In the genomic region with DNA sequence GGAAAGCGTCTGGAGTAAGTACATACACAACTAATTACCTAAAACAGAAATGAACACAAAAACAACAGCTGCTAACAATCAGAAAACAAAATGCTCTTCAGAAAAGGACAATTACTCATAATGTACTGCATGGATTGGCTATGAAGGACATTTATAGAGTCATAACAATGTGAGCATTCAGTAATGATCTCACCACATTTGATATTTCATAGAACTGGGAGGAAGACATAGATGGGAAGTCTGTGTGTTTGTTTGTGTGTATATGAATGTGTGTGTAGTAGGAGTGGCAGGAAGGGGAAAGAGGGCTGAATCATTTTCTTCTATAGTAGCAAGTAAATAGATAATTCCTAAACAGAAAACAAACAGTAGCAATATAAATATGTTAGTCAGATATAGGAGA, we compare ENCODE assay signal across 22 cellular contexts. TPM values are rescaled to one million over a fixed set of nuclear protein-coding genes. Genes with fewer than 3 reads are reported as not detected.
DNase-seq lines count a peak whose midpoint lies in the region; ATAC-seq, FAIRE-seq and TF ChIP-seq lines count a peak whose summit lies in the region.
"Had no signal": no experiment of that assay in that cellular context is flagged by ENCODE, and none has a peak within 500 bp of the region (broad histone marks: within the 10 kb centered on the region; RNA-seq: fewer than 3 reads in every experiment).

No MANE protein-coding gene starts in this region.

- no peak for TF ChIP-seq POLR2A in GM12892 (IDR thresholded peaks at IDR 0.05; ENCODE audit: low read depth, low read length)

- intact Hi-C loops in pancreas (cut with DNase I): no loop called here

- H3K9me3 ChIP-seq in HEK293 (ENCODE audit: control insufficient read depth, insufficient read depth, low read depth, low read length): no peaks in the 10 kb centered on the region
- no peaks in the 10 kb centered on the region for H3K9me3 ChIP-seq in pancreas
- H3K9me3 ChIP-seq: A549, Caco-2 had no signal

- in situ Hi-C loops in SK-MEL-5 (cut with HindIII; ENCODE audit: low pct_unique_long_range_greater_than_20kb, low sequenced_read_pairs): no loop called here

- 79 to 80% methylated on average over 1 of the region's 1 CpG for WGBS in pancreas, 2 donors

- TF ChIP-seq CTCF in HEK293 (tag by site-specific recombination; IDR thresholded peaks at IDR 0.05) (no peak), fibroblast of mammary gland (conservative IDR thresholded peaks at IDR 0.05; ENCODE audit: control insufficient read depth, insufficient read depth, low read depth, low read length) (no peak), pancreas (IDR thresholded peaks at IDR 0.05) (no peak)

- CTCF ChIA-PET in HEK293 (lab: Yijun Ruan, JAX): interaction anchor here (1.0 kb wide), 1 partner anchor 18 kb away, joined by 3 read pairs; no protein-coding TSS in a partner anchor

- H3K4me1 ChIP-seq in HEK293 (ENCODE audit: control insufficient read depth, insufficient read depth, low read length) (no peaks in the 10 kb centered on the region), pancreas (no peaks in the 10 kb centered on the region)
- H3K4me1 ChIP-seq: A549, Caco-2 had no signal

- H3K4me3 ChIP-seq in HEK293 (ENCODE audit: low read depth, low read length) (no peak overlapping the region), fibroblast of mammary gland (ENCODE audit: control insufficient read depth, low read depth, low read length) (no peak overlapping the region), pancreas (no peak overlapping the region)
- H3K4me3 ChIP-seq: A549, K562 had no signal

- DNase-seq in DMS53 (lab: John Stamatoyannopoulos, UW) (peak; percentile 44), SK-MEL-5 (ENCODE audit: low read depth, low spot score) (peak; percentile 59), fibroblast of mammary gland (ENCODE audit: low read depth) (peak; percentile 55), pancreas (no peak), GM12892 (ENCODE audit: insufficient read length) (no peak)
- DNase-seq: Caco-2; DMS79 treated with DMSO at 0.1 percent for 48 hours; H7; NCI-H1092; NCI-H1694; NCI-H2107; NCI-H226; NCI-H69; NK-92 treated with Interleukin-12 subunit alpha and Interleukin-12 subunit beta, amount 100 ng/mL, for 24 hours; SHP77 had no signal

- no peaks in the 10 kb centered on the region for H3K27me3 ChIP-seq in pancreas

- POLR2A ChIA-PET in HEK293 (lab: Yijun Ruan, JAX): no interaction called here

- no peak overlapping the region for H3K27ac ChIP-seq in HEK293 (ENCODE audit: extremely low read depth, low read depth, low read length)
- no peak overlapping the region for H3K27ac ChIP-seq in pancreas
- H3K27ac ChIP-seq: A549, C4-2B had no signal

- no peaks in the 10 kb centered on the region for H3K36me3 ChIP-seq in HEK293 (ENCODE audit: control insufficient read depth in 2 of 2, insufficient read depth in 1 of 2, low read length in 2 of 2)
- no peaks in the 10 kb centered on the region for H3K36me3 ChIP-seq in pancreas

- FAIRE-seq in pancreas (lab: Jason Lieb, UNC) (no peak), GM12892 (lab: Jason Lieb, UNC) (no peak)
- FAIRE-seq: A549, HTR-8/SVneo, K562 had no signal

- ATAC-seq in pancreas: no peak
- no peak for ATAC-seq in HG03280 (IDR thresholded peaks at IDR 0.05; ENCODE audit: unreplicated experiment)
- ATAC-seq in HG03139 (IDR thresholded peaks at IDR 0.05; ENCODE audit: unreplicated experiment): no peak
- ATAC-seq: A549, K562 had no signal

TF ChIP-seq in HEK293, 187 proteins besides CTCF, POLR2A, EP300 and RAD21:
- no peak for TF ChIP-seq ZBTB1 (tag by site-specific recombination; IDR thresholded peaks at IDR 0.05)
- TF ChIP-seq, protein P1, sequence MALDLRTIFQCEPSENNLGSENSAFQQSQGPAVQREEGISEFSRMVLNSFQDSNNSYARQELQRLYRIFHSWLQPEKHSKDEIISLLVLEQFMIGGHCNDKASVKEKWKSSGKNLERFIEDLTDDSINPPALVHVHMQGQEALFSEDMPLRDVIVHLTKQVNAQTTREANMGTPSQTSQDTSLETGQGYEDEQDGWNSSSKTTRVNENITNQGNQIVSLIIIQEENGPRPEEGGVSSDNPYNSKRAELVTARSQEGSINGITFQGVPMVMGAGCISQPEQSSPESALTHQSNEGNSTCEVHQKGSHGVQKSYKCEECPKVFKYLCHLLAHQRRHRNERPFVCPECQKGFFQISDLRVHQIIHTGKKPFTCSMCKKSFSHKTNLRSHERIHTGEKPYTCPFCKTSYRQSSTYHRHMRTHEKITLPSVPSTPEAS (tag by site-specific recombination; IDR thresholded peaks at IDR 0.05): 0 out of 2 replicates have a peak, but pooled peaks have one; percentile 22
- no peak for TF ChIP-seq HOXD13 (CRISPR knock-in tag; IDR thresholded peaks at IDR 0.05; ENCODE audit: borderline replicate concordance)
- no peak for TF ChIP-seq ZNF792 (tag by site-specific recombination; IDR thresholded peaks at IDR 0.05)
- TF ChIP-seq, protein P2, sequence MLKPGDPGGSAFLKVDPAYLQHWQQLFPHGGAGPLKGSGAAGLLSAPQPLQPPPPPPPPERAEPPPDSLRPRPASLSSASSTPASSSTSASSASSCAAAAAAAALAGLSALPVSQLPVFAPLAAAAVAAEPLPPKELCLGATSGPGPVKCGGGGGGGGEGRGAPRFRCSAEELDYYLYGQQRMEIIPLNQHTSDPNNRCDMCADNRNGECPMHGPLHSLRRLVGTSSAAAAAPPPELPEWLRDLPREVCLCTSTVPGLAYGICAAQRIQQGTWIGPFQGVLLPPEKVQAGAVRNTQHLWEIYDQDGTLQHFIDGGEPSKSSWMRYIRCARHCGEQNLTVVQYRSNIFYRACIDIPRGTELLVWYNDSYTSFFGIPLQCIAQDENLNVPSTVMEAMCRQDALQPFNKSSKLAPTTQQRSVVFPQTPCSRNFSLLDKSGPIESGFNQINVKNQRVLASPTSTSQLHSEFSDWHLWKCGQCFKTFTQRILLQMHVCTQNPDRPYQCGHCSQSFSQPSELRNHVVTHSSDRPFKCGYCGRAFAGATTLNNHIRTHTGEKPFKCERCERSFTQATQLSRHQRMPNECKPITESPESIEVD (tag by site-specific recombination; IDR thresholded peaks at IDR 0.05): peak; percentile 35; the same call in 1 of the 2 replicates
- peak; percentile 47; the same call in 1 of the 2 replicates for TF ChIP-seq FEZF1 (tag by site-specific recombination; IDR thresholded peaks at IDR 0.05)
- TF ChIP-seq, protein P3, sequence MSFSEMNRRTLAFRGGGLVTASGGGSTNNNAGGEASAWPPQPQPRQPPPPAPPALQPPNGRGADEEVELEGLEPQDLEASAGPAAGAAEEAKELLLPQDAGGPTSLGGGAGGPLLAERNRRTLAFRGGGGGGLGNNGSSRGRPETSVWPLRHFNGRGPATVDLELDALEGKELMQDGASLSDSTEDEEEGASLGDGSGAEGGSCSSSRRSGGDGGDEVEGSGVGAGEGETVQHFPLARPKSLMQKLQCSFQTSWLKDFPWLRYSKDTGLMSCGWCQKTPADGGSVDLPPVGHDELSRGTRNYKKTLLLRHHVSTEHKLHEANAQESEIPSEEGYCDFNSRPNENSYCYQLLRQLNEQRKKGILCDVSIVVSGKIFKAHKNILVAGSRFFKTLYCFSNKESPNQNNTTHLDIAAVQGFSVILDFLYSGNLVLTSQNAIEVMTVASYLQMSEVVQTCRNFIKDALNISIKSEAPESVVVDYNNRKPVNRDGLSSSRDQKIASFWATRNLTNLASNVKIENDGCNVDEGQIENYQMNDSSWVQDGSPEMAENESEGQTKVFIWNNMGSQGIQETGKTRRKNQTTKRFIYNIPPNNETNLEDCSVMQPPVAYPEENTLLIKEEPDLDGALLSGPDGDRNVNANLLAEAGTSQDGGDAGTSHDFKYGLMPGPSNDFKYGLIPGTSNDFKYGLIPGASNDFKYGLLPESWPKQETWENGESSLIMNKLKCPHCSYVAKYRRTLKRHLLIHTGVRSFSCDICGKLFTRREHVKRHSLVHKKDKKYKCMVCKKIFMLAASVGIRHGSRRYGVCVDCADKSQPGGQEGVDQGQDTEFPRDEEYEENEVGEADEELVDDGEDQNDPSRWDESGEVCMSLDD (tag by site-specific recombination; IDR thresholded peaks at IDR 0.05): no peak
- TF ChIP-seq, protein P4, sequence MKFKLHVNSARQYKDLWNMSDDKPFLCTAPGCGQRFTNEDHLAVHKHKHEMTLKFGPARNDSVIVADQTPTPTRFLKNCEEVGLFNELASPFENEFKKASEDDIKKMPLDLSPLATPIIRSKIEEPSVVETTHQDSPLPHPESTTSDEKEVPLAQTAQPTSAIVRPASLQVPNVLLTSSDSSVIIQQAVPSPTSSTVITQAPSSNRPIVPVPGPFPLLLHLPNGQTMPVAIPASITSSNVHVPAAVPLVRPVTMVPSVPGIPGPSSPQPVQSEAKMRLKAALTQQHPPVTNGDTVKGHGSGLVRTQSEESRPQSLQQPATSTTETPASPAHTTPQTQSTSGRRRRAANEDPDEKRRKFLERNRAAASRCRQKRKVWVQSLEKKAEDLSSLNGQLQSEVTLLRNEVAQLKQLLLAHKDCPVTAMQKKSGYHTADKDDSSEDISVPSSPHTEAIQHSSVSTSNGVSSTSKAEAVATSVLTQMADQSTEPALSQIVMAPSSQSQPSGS (tag by site-specific recombination; IDR thresholded peaks at IDR 0.05; ENCODE audit: low read depth): 0 out of 2 replicates have a peak, but pooled peaks have one; percentile 10

RNA-seq across cellular contexts. Expression of a gene that starts 29.5 kb away (rescaled TPM):
- total RNA-seq in SK-MEL-5 (2014; rRNA removed; shearing (Covaris generic)): 4.6 and 5.5 TPM in 2 replicates
- polyA plus RNA-seq in SK-MEL-5 (2015; cell fraction: cytosol; rRNA removed): 1.7 and 2.7 TPM in 2 replicates
- polyA plus RNA-seq in SK-MEL-5 (2015; cell fraction: nucleus; rRNA removed): 1.2 and 1.6 TPM in 2 replicates
- 1 to 10 TPM; 2.5 to 9.6 (median 3.5) TPM for total RNA-seq in pancreas
- polyA plus RNA-seq in pancreas: 1 to 10 TPM; 1.2 to 2.0 TPM
- not detected for polyA plus RNA-seq in GM12892 (2012; ENCODE audit: missing spikeins)
- polyA plus RNA-seq: A549, K562 had no signal

Comparison
In these comparisons a context has a peak if more than half of its experiments do, and no peak if none do; other contexts are left out.
1. DNase-seq: peak in DMS53 (single experiment), SK-MEL-5 (single experiment) and fibroblast of mammary gland (single experiment); none in pancreas (0 of 6) and GM12892 (single experiment).